Comparison of ENCODE assay signal across 21 cellular contexts in genomic region chr4:123520376-123520775, GRCh38.
"Had no signal": no experiment of that assay in that cellular context is flagged by ENCODE, and none has a peak within 500 bp of the region (broad histone marks: within the 10 kb centered on the region; RNA-seq: fewer than 3 reads in every experiment).

No MANE protein-coding gene starts in this region.

- H3K9me3 Mint-ChIP-seq: activated CD8-positive, alpha-beta T cell treated with anti-CD3 and anti-CD28 coated beads for 36 hours; activated naive CD8-positive, alpha-beta T cell treated with anti-CD3 and anti-CD28 coated beads, Interleukin-2, amount 50 U/mL, for 24 hours; activated T-helper 1 cell treated with anti-CD3 and anti-CD28 coated beads, Interleukin-12 subunit alpha, Interleukin-12 subunit beta, Interleukin-2, Interleukin-4 antibody, amounts not matched to agents 30 ng/mL and 10 ng/mL and 1 ng/mL, durations not matched to agents 14 hours and 24 hours and 36 hours; mesothelial cell of epicardium; naive thymus-derived CD8-positive, alpha-beta T cell had no signal

- H3K27me3 Mint-ChIP-seq: activated CD8-positive, alpha-beta T cell treated with anti-CD3 and anti-CD28 coated beads for 36 hours; activated naive CD8-positive, alpha-beta T cell treated with anti-CD3 and anti-CD28 coated beads, Interleukin-2, amount 50 U/mL, for 24 hours; naive thymus-derived CD8-positive, alpha-beta T cell had no signal

- DNase-seq: activated CD4-positive, alpha-beta T cell treated with anti-CD3 and anti-CD28 coated beads for 48 hours; activated CD8-positive, alpha-beta memory T cell treated with anti-CD3 and anti-CD28 coated beads, Interleukin-2, amount 10 ng/mL, durations not matched to agents 7 days and 5 days; activated CD8-positive, alpha-beta T cell treated with anti-CD3 and anti-CD28 coated beads for 36 hours; activated gamma-delta T cell; activated naive CD4-positive, alpha-beta T cell treated with anti-CD3 and anti-CD28 coated beads, Interleukin-2, amount 50 U/mL, for 16 hours; activated naive CD8-positive, alpha-beta T cell treated with anti-CD3 and anti-CD28 coated beads, Interleukin-2, amount 50 U/mL, for 24 hours; activated T-cell treated with anti-CD3 and anti-CD28 coated beads for 4 hours; cortex of kidney; head of caudate nucleus; hypothalamus; left ventricle myocardium superior; mammary epithelial cell; naive thymus-derived CD8-positive, alpha-beta T cell; ovary; right cardiac atrium; stimulated activated CD4-positive, alpha-beta T cell treated with anti-CD3 and anti-CD28 coated beads, Interleukin-12 subunit alpha, Interleukin-12 subunit beta, amount 100 ng/mL, for 4 hours; stimulated activated CD4-positive, alpha-beta T cell treated with anti-CD3 and anti-CD28 coated beads, Interleukin-4, amount 100 ng/mL, for 4 hours; stimulated activated naive CD8-positive, alpha-beta T cell treated with anti-CD3 and anti-CD28 coated beads, Interleukin-15, Interleukin-2, amounts not matched to agents 100 U/mL and 50 U/mL, for 24 hours had no signal

- H3K36me3 Mint-ChIP-seq: activated CD8-positive, alpha-beta memory T cell treated with anti-CD3 and anti-CD28 coated beads, Interleukin-2, amount 10 ng/mL, durations not matched to agents 7 days and 5 days; mesothelial cell of epicardium; naive thymus-derived CD8-positive, alpha-beta T cell had no signal

- H3K4me3 Mint-ChIP-seq: activated CD8-positive, alpha-beta memory T cell treated with anti-CD3 and anti-CD28 coated beads, Interleukin-2, amount 10 ng/mL, durations not matched to agents 7 days and 5 days; activated CD8-positive, alpha-beta T cell treated with anti-CD3 and anti-CD28 coated beads for 36 hours; activated naive CD8-positive, alpha-beta T cell treated with anti-CD3 and anti-CD28 coated beads, Interleukin-2, amount 50 U/mL, for 24 hours; activated T-helper 1 cell treated with anti-CD3 and anti-CD28 coated beads, Interleukin-12 subunit alpha, Interleukin-12 subunit beta, Interleukin-2, Interleukin-4 antibody, amounts not matched to agents 30 ng/mL and 10 ng/mL and 1 ng/mL, durations not matched to agents 14 hours and 24 hours and 36 hours; mesothelial cell of epicardium; naive thymus-derived CD8-positive, alpha-beta T cell had no signal

- H3K27ac Mint-ChIP-seq: activated CD8-positive, alpha-beta memory T cell treated with anti-CD3 and anti-CD28 coated beads, Interleukin-2, amount 10 ng/mL, durations not matched to agents 7 days and 5 days; activated CD8-positive, alpha-beta T cell treated with anti-CD3 and anti-CD28 coated beads for 36 hours; activated naive CD8-positive, alpha-beta T cell treated with anti-CD3 and anti-CD28 coated beads, Interleukin-2, amount 50 U/mL, for 24 hours; activated T-helper 1 cell treated with anti-CD3 and anti-CD28 coated beads, Interleukin-12 subunit alpha, Interleukin-12 subunit beta, Interleukin-2, Interleukin-4 antibody, amounts not matched to agents 30 ng/mL and 10 ng/mL and 1 ng/mL, durations not matched to agents 14 hours and 24 hours and 36 hours; mesothelial cell of epicardium; naive thymus-derived CD8-positive, alpha-beta T cell had no signal

- ATAC-seq: activated CD8-positive, alpha-beta memory T cell treated with anti-CD3 and anti-CD28 coated beads, Interleukin-2, amount 10 ng/mL, durations not matched to agents 7 days and 5 days; activated CD8-positive, alpha-beta T cell treated with anti-CD3 and anti-CD28 coated beads for 36 hours; activated naive CD8-positive, alpha-beta T cell treated with anti-CD3 and anti-CD28 coated beads, Interleukin-2, amount 50 U/mL, for 24 hours; gastroesophageal sphincter; left ventricle myocardium superior; naive thymus-derived CD8-positive, alpha-beta T cell; right cardiac atrium; stimulated activated naive CD8-positive, alpha-beta T cell treated with anti-CD3 and anti-CD28 coated beads, Interleukin-15, Interleukin-2, amounts not matched to agents 100 U/mL and 50 U/mL, for 24 hours had no signal

- H3K4me1 Mint-ChIP-seq: activated CD8-positive, alpha-beta memory T cell treated with anti-CD3 and anti-CD28 coated beads, Interleukin-2, amount 10 ng/mL, durations not matched to agents 7 days and 5 days; activated naive CD8-positive, alpha-beta T cell treated with anti-CD3 and anti-CD28 coated beads, Interleukin-2, amount 50 U/mL, for 24 hours; naive thymus-derived CD8-positive, alpha-beta T cell had no signal
